26 cellular contexts compared by ENCODE assay signal in genomic region chr19:38539751-38540150, GRCh38.
DNase-seq lines count a peak whose midpoint lies in the region; ATAC-seq and TF ChIP-seq lines count a peak whose summit lies in the region.
"Had no signal": no experiment of that assay in that cellular context is flagged by ENCODE, and none has a peak within 500 bp of the region (broad histone marks: within the 10 kb centered on the region; RNA-seq: fewer than 3 reads in every experiment).

No MANE protein-coding gene starts in this region.

- peaks cover 17% of the 10 kb centered on the region; the same call in 1 of the 2 replicates for H3K9me3 ChIP-seq in DOHH2 (ENCODE audit: control insufficient read depth, insufficient read depth, low read length)
- H3K9me3 ChIP-seq: BE2C, right lobe of liver, SJCRH30 had no signal

- no peaks in the 10 kb centered on the region for H3K27me3 ChIP-seq in DOHH2 (ENCODE audit: control insufficient read depth, low read length)
- H3K27me3 ChIP-seq: BE2C, heart right ventricle, right lobe of liver, SJCRH30 had no signal

- H3K4me2 ChIP-seq in DOHH2 (ENCODE audit: low read length) = peak overlapping the region; percentile 56

- H3K4me3 ChIP-seq in DOHH2 (ENCODE audit: low read length) = no peak overlapping the region
- H3K4me3 ChIP-seq: heart right ventricle, right lobe of liver, SJCRH30 had no signal

- H3K27me3 Mint-ChIP-seq in activated naive CD4-positive, alpha-beta T cell treated with anti-CD3 and anti-CD28 coated beads for 36 hours (ENCODE audit: low read depth) = no peaks in the 10 kb centered on the region
- peaks cover 3% of the 10 kb centered on the region for H3K27me3 Mint-ChIP-seq in activated CD8-positive, alpha-beta T cell treated with anti-CD3 and anti-CD28 coated beads for 36 hours
- H3K27me3 Mint-ChIP-seq: type B pancreatic cell had no signal

- H3K4me1 ChIP-seq in DOHH2 (ENCODE audit: control insufficient read depth, low read length) = peaks cover 29% of the 10 kb centered on the region
- H3K4me1 ChIP-seq: right lobe of liver, SJCRH30 had no signal

- no peak overlapping the region for H3K4me3 Mint-ChIP-seq in activated naive CD4-positive, alpha-beta T cell treated with anti-CD3 and anti-CD28 coated beads for 36 hours
- no peak overlapping the region for H3K4me3 Mint-ChIP-seq in activated CD8-positive, alpha-beta T cell treated with anti-CD3 and anti-CD28 coated beads for 36 hours
- H3K4me3 Mint-ChIP-seq in stimulated activated effector memory CD8-positive, alpha-beta T cell treated with anti-CD3 and anti-CD28 coated beads, Interleukin-12 subunit alpha, Interleukin-12 subunit beta, amount 100 ng/mL, for 72 hours = no peak overlapping the region
- H3K4me3 Mint-ChIP-seq: brain, type B pancreatic cell had no signal

- ATAC-seq in activated CD8-positive, alpha-beta T cell treated with anti-CD3 and anti-CD28 coated beads for 36 hours = no peak
- ATAC-seq in stimulated activated effector memory CD8-positive, alpha-beta T cell treated with anti-CD3 and anti-CD28 coated beads, Interleukin-12 subunit alpha, Interleukin-12 subunit beta, amount 100 ng/mL, for 72 hours = no peak
- ATAC-seq in GM18502 (IDR thresholded peaks at IDR 0.05; ENCODE audit: poor library complexity, unreplicated experiment) (no peak), GM18520 (IDR thresholded peaks at IDR 0.05; ENCODE audit: unreplicated experiment) (no peak)
- ATAC-seq: heart right ventricle, right lobe of liver had no signal

- H3K79me2 ChIP-seq in DOHH2 (ENCODE audit: control insufficient read depth, low read length) = no peaks in the 10 kb centered on the region

- POLR2A ChIA-PET in activated CD8-positive, alpha-beta T cell treated with anti-CD3 and anti-CD28 coated beads for 36 hours (lab: Charles Lee) = interaction anchor here (0.7 kb wide), 1 partner anchor 15 kb away, joined by 3 read pairs; no protein-coding TSS in a partner anchor

- peaks cover 6% of the 10 kb centered on the region for H3F3A ChIP-seq in DOHH2 (ENCODE audit: control insufficient read depth, insufficient read depth)

- H3K27ac ChIP-seq in DOHH2 (ENCODE audit: low read depth, low read length) = peak overlapping the region; percentile 40; the same call in 1 of the 2 replicates
- H3K27ac ChIP-seq: HL-60, right lobe of liver, SJCRH30 had no signal

- H3K4me1 Mint-ChIP-seq in activated naive CD4-positive, alpha-beta T cell treated with anti-CD3 and anti-CD28 coated beads for 36 hours (ENCODE audit: low read depth) = peaks cover 42% of the 10 kb centered on the region
- H3K4me1 Mint-ChIP-seq in activated CD8-positive, alpha-beta T cell treated with anti-CD3 and anti-CD28 coated beads for 36 hours (ENCODE audit: low read depth) = peaks cover 49% of the 10 kb centered on the region
- peaks cover 42% of the 10 kb centered on the region for H3K4me1 Mint-ChIP-seq in stimulated activated effector memory CD8-positive, alpha-beta T cell treated with anti-CD3 and anti-CD28 coated beads, Interleukin-12 subunit alpha, Interleukin-12 subunit beta, amount 100 ng/mL, for 72 hours

- intact Hi-C loops in activated naive CD4-positive, alpha-beta T cell treated with anti-CD3 and anti-CD28 coated beads for 36 hours (cut with micrococcal nuclease) = loop anchor here (2.0 kb wide), 1 partner anchor 19 kb away; no protein-coding TSS in a partner anchor
- intact Hi-C loops in activated CD8-positive, alpha-beta T cell treated with anti-CD3 and anti-CD28 coated beads for 36 hours (cut with micrococcal nuclease) = loop anchor here (5.0 kb wide), 1 partner anchor 78 kb away; the partner anchor contains the start of genes EIF3K and MAP4K1

- CTCF ChIA-PET in activated naive CD4-positive, alpha-beta T cell treated with anti-CD3 and anti-CD28 coated beads for 36 hours (lab: Charles Lee) = interaction anchor here (1.4 kb wide), 1 partner anchor 137 kb away, joined by 4 read pairs; the partner anchor contains the start of gene FAM98C
- CTCF ChIA-PET in activated CD8-positive, alpha-beta T cell treated with anti-CD3 and anti-CD28 coated beads for 36 hours (lab: Charles Lee) = interaction anchor here (1.1 kb wide), 1 partner anchor 24 kb away, joined by 3 read pairs; no protein-coding TSS in a partner anchor

- peaks cover 16% of the 10 kb centered on the region for H3K9me3 Mint-ChIP-seq in activated naive CD4-positive, alpha-beta T cell treated with anti-CD3 and anti-CD28 coated beads for 36 hours
- peaks cover 21% of the 10 kb centered on the region for H3K9me3 Mint-ChIP-seq in activated CD8-positive, alpha-beta T cell treated with anti-CD3 and anti-CD28 coated beads for 36 hours
- H3K9me3 Mint-ChIP-seq in stimulated activated effector memory CD8-positive, alpha-beta T cell treated with anti-CD3 and anti-CD28 coated beads, Interleukin-12 subunit alpha, Interleukin-12 subunit beta, amount 100 ng/mL, for 72 hours = peaks cover 9% of the 10 kb centered on the region

- no peaks in the 10 kb centered on the region for H4K20me1 ChIP-seq in DOHH2 (ENCODE audit: control insufficient read depth, insufficient read depth, low read depth, low read length)

- DNase-seq in activated naive CD4-positive, alpha-beta T cell treated with anti-CD3 and anti-CD28 coated beads for 36 hours = no peak
- no peak for DNase-seq in activated naive CD4-positive, alpha-beta T cell (lab: John Stamatoyannopoulos, UW)
- no peak for DNase-seq in activated CD8-positive, alpha-beta T cell treated with anti-CD3 and anti-CD28 coated beads for 36 hours
- no peak for DNase-seq in stimulated activated effector memory CD8-positive, alpha-beta T cell treated with anti-CD3 and anti-CD28 coated beads, Interleukin-12 subunit alpha, Interleukin-12 subunit beta, amount 100 ng/mL, for 72 hours (ENCODE audit: low spot score in 2 of 2)
- DNase-seq in NCI-H1694 treated with DMSO at 0.1 percent for 48 hours (lab: John Stamatoyannopoulos, UW) = no peak
- DNase-seq: BE2C, cerebellar nuclear complex, DMS53, HCEC 1CT, heart right ventricle, KBM-7, midbrain, naive B cell, NCI-H1092 treated with DMSO at 0.1 percent for 48 hours, NCI-H187, NCI-H2171, NCI-H82, right lobe of liver, SJCRH30, substantia nigra had no signal

- H3K36me3 ChIP-seq in DOHH2 (ENCODE audit: control insufficient read depth, low read length) = no peaks in the 10 kb centered on the region
- H3K36me3 ChIP-seq: BE2C, heart right ventricle, right lobe of liver had no signal

- H3K36me3 Mint-ChIP-seq in activated naive CD4-positive, alpha-beta T cell treated with anti-CD3 and anti-CD28 coated beads for 36 hours (ENCODE audit: low read depth) = peaks cover 2% of the 10 kb centered on the region
- peaks cover 7% of the 10 kb centered on the region for H3K36me3 Mint-ChIP-seq in activated CD8-positive, alpha-beta T cell treated with anti-CD3 and anti-CD28 coated beads for 36 hours (ENCODE audit: low read depth)
- H3K36me3 Mint-ChIP-seq in stimulated activated effector memory CD8-positive, alpha-beta T cell treated with anti-CD3 and anti-CD28 coated beads, Interleukin-12 subunit alpha, Interleukin-12 subunit beta, amount 100 ng/mL, for 72 hours = peaks cover 14% of the 10 kb centered on the region

- peak overlapping the region; percentile 85 for H3K27ac Mint-ChIP-seq in activated naive CD4-positive, alpha-beta T cell treated with anti-CD3 and anti-CD28 coated beads for 36 hours
- H3K27ac Mint-ChIP-seq in activated CD8-positive, alpha-beta T cell treated with anti-CD3 and anti-CD28 coated beads for 36 hours = peak overlapping the region; percentile 93
- H3K27ac Mint-ChIP-seq in stimulated activated effector memory CD8-positive, alpha-beta T cell treated with anti-CD3 and anti-CD28 coated beads, Interleukin-12 subunit alpha, Interleukin-12 subunit beta, amount 100 ng/mL, for 72 hours = peak overlapping the region; percentile 78
- H3K27ac Mint-ChIP-seq: naive B cell had no signal

- H3K9me2 ChIP-seq in DOHH2 (replicated peaks; ENCODE audit: control insufficient read depth, low read length) = no peaks in the 10 kb centered on the region

- TF ChIP-seq CTCF in DOHH2 (IDR thresholded peaks at IDR 0.05; ENCODE audit: low read depth, low read length, poor library complexity, severe bottlenecking) = no peak
- no peak for TF ChIP-seq CTCF in activated CD8-positive, alpha-beta T cell treated with anti-CD3 and anti-CD28 coated beads for 36 hours (IDR thresholded peaks at IDR 0.05)
